In the genomic region with DNA sequence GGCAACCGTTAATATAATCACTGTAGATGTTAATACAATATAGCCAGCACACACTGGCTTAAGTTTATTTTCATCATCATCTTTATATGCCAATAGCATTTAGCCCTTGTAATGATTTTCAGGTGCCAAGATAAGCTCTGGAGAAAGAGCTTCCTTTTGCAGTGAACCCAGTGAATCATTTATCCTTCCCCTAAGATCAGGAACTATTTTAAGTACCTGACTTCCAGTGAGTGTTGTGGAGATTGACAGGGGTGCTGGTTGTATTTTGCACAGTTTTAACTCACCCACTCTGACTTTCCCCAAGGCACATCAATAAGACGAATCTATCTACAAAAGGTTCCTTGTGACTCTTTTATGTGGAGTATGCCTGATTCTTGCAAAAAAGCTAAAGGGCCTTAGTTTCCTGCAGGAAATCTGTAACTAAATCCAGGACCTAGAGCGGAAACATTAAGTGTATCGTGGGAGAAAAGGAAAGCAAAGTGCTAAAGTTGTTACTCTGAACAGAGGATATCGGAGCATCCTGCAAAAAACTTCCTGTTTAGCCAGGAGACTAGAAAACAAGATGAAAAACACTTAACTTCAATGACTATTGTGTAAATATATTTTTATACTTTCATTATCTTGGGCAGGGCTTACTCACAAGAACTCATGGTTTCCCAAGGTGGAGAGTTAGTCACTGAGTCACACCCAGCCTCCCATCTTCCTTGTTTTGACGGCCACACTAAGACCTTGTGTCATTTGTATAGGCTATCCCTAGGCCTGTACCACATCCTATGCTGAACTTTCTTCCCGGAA, we compare ENCODE assay signal across 1 cellular context.
TF ChIP-seq lines count a peak whose summit lies in the region.

No MANE protein-coding gene starts in this region.

TF ChIP-seq in SK-N-SH, 30 proteins besides CTCF, POLR2A, EP300 and RAD21 (continued from another document):
- no peak for TF ChIP-seq ZBTB33 (IDR thresholded peaks at IDR 0.05; ENCODE audit: borderline replicate concordance, low read depth)
- no peak for TF ChIP-seq YY1 (IDR thresholded peaks at IDR 0.05; ENCODE audit: low read depth)
- TF ChIP-seq JUND (IDR thresholded peaks at IDR 0.05), result no peak
- no peak for TF ChIP-seq RXRA (IDR thresholded peaks at IDR 0.05; ENCODE audit: borderline replicate concordance, low read depth)
- TF ChIP-seq ELF1 (IDR thresholded peaks at IDR 0.05), result no peak
- no peak for TF ChIP-seq IRF3 (IDR thresholded peaks at IDR 0.05; ENCODE audit: low read depth, low read length)
- TF ChIP-seq TCF12 (IDR thresholded peaks at IDR 0.05), result no peak
- TF ChIP-seq FOXJ3 (CRISPR knock-in tag; IDR thresholded peaks at IDR 0.05), result no peak
- TF ChIP-seq, protein P1, sequence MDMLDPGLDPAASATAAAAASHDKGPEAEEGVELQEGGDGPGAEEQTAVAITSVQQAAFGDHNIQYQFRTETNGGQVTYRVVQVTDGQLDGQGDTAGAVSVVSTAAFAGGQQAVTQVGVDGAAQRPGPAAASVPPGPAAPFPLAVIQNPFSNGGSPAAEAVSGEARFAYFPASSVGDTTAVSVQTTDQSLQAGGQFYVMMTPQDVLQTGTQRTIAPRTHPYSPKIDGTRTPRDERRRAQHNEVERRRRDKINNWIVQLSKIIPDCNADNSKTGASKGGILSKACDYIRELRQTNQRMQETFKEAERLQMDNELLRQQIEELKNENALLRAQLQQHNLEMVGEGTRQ (IDR thresholded peaks at IDR 0.05; ENCODE audit: borderline replicate concordance, low read depth, low read length), result no peak
- TF ChIP-seq REST (IDR thresholded peaks at IDR 0.05; ENCODE audit: low read depth, low read length), result no peak
- no peak for TF ChIP-seq NRF1 (IDR thresholded peaks at IDR 0.05; ENCODE audit: low read depth, low read length)
- TF ChIP-seq, protein P2, sequence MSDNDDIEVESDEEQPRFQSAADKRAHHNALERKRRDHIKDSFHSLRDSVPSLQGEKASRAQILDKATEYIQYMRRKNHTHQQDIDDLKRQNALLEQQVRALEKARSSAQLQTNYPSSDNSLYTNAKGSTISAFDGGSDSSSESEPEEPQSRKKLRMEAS (IDR thresholded peaks at IDR 0.05; ENCODE audit: low read depth), result no peak
- no peak for TF ChIP-seq RCOR1 (IDR thresholded peaks at IDR 0.05; ENCODE audit: low read length)
- no peak for TF ChIP-seq MXI1 (IDR thresholded peaks at IDR 0.05; ENCODE audit: low read depth, low read length)
TF ChIP-seq in SK-N-SH: peak in this region for 0.
